In genomic region chr10:87635498-87636312, GRCh38 we compare ENCODE assay signal across 1 cellular context.
TF ChIP-seq lines count a peak whose summit lies in the region.

No MANE protein-coding gene starts in this region.

TF ChIP-seq in H1, 55 proteins besides CTCF, POLR2A, EP300 and RAD21 (continued from another document):
- TF ChIP-seq RBBP5 (IDR thresholded peaks at IDR 0.05; ENCODE audit: borderline replicate concordance, low read depth, low read length) (no peak), SAP30 (IDR thresholded peaks at IDR 0.05; ENCODE audit: insufficient read depth, insufficient replicate concordance, low read length) (no peak), YY1 (IDR thresholded peaks at IDR 0.05; ENCODE audit: low read depth, low read length) (no peak), HDAC6 (IDR thresholded peaks at IDR 0.05; ENCODE audit: low read depth, low read length) (no peak), RFX5 (IDR thresholded peaks at IDR 0.05; ENCODE audit: borderline replicate concordance, low read depth, low read length) (no peak), SIN3A (conservative IDR thresholded peaks at IDR 0.05 in 1 of 2, IDR thresholded peaks at IDR 0.05 in 1 of 2; ENCODE audit: low read depth in 1 of 2, low read length in 2 of 2) (no peak)
